8 cellular contexts compared by ENCODE assay signal in genomic region chr5:125321654-125322053, GRCh38.
"Had no signal": no experiment of that assay in that cellular context is flagged by ENCODE, and none has a peak within 500 bp of the region (broad histone marks: within the 10 kb centered on the region; RNA-seq: fewer than 3 reads in every experiment).

No MANE protein-coding gene starts in this region.

- H3K27ac ChIP-seq: GM23248 had no signal

- DNase-seq: GM23248, GOT3, H7, IMR-90, KG1 had no signal

- ATAC-seq: HCT116, K562 had no signal

- H3K4me3 ChIP-seq: GM23248, HAP-1, K562 had no signal

- H3K9me3 ChIP-seq: HAP-1 had no signal

- H3K36me3 ChIP-seq: HAP-1 had no signal
